In genomic region chr16:21104124-21104860, GRCh38 we compare ENCODE assay signal across 12 cellular contexts. TPM values are rescaled to one million over a fixed set of nuclear protein-coding genes. Genes with fewer than 3 reads are reported as not detected.
DNase-seq lines count a peak whose midpoint lies in the region; TF ChIP-seq lines count a peak whose summit lies in the region.
"Had no signal": no experiment of that assay in that cellular context is flagged by ENCODE, and none has a peak within 500 bp of the region (broad histone marks: within the 10 kb centered on the region; RNA-seq: fewer than 3 reads in every experiment).

No MANE protein-coding gene starts in this region.

- no peak overlapping the region for H3K9ac ChIP-seq in neural progenitor cell

- H3K36me3 ChIP-seq in neural progenitor cell, result no peaks in the 10 kb centered on the region

- peak overlapping the region; percentile 27 for H3K4me2 ChIP-seq in neural progenitor cell
- H3K4me2 ChIP-seq: PC-9 had no signal

- intact Hi-C loops in posterior vena cava (cut with DNase I), result no loop called here

- H3K27ac Mint-ChIP-seq in neural progenitor cell, result peak overlapping the region; percentile 14
- H3K27ac Mint-ChIP-seq: activated naive CD8-positive, alpha-beta T cell; mesothelial cell of epicardium had no signal

- H2AFZ ChIP-seq in neural progenitor cell (replicated peaks), result peak overlapping the region; percentile 48
- H2AFZ ChIP-seq: PC-9 had no signal

- no peaks in the 10 kb centered on the region for H3K9me3 Mint-ChIP-seq in neural progenitor cell
- H3K9me3 Mint-ChIP-seq: mesothelial cell of epicardium had no signal

- POLR2A ChIA-PET in RWPE1 (lab: Yijun Ruan, JAX; ENCODE audit: low non-redundant PET), result no interaction called here

- DNase-seq in EH (ENCODE audit: low read depth), result peak; percentile 80
- peak; percentile 83 for DNase-seq in LHCN-M2 (ENCODE audit: low read depth)
- peak; percentile 86 for DNase-seq in dermis blood vessel endothelial cell
- DNase-seq in neural progenitor cell (ENCODE audit: low spot score), result peak; percentile 13
- DNase-seq in RWPE1 (ENCODE audit: low spot score), result no peak
- DNase-seq in activated naive CD4-positive, alpha-beta T cell treated with anti-CD3 and anti-CD28 coated beads, Interleukin-2, amount 50 U/mL, for 16 hours, result no peak
- no peak for DNase-seq in posterior vena cava (ENCODE audit: low spot score)
- DNase-seq: NCI-H2029 treated with DMSO at 0.1 percent for 48 hours, PC-9, T-helper 9 cell had no signal

- H3K4me1 ChIP-seq in neural progenitor cell, result peaks cover 9% of the 10 kb centered on the region

- H3K9me3 ChIP-seq in neural progenitor cell (ENCODE audit: low read depth), result no peaks in the 10 kb centered on the region

- TF ChIP-seq CTCF in neural progenitor cell (IDR thresholded peaks at IDR 0.05), result no peak
- no peak for TF ChIP-seq CTCF in RWPE1 (conservative IDR thresholded peaks at IDR 0.05; ENCODE audit: low read depth)

- H3K36me3 Mint-ChIP-seq in neural progenitor cell, result no peaks in the 10 kb centered on the region
- H3K36me3 Mint-ChIP-seq: activated naive CD8-positive, alpha-beta T cell; mesothelial cell of epicardium had no signal

- no peak overlapping the region for H3K27ac ChIP-seq in neural progenitor cell
- H3K27ac ChIP-seq in RWPE1, result no peak overlapping the region
- H3K27ac ChIP-seq: PC-9 had no signal

- H3K27me3 Mint-ChIP-seq in neural progenitor cell (ENCODE audit: insufficient read depth, low read depth), result peaks cover 2% of the 10 kb centered on the region

- peak overlapping the region; percentile 42 for H3K4me3 Mint-ChIP-seq in neural progenitor cell
- H3K4me3 Mint-ChIP-seq: activated naive CD8-positive, alpha-beta T cell; mesothelial cell of epicardium had no signal

- H3F3A ChIP-seq in neural progenitor cell (ENCODE audit: low read depth), result no peaks in the 10 kb centered on the region

- no peaks in the 10 kb centered on the region for H3K27me3 ChIP-seq in neural progenitor cell

- H3K79me2 ChIP-seq in neural progenitor cell (ENCODE audit: low read depth), result no peaks in the 10 kb centered on the region

- no peak overlapping the region for H3K4me3 ChIP-seq in neural progenitor cell
- H3K4me3 ChIP-seq: PC-9 had no signal

- CTCF ChIA-PET in RWPE1 (lab: Yijun Ruan, JAX), result no interaction called here

- peaks cover 29% of the 10 kb centered on the region for H3K4me1 Mint-ChIP-seq in neural progenitor cell

- H4K20me1 ChIP-seq in neural progenitor cell (ENCODE audit: low read depth), result no peaks in the 10 kb centered on the region

RNA-seq across cellular contexts. Expression of gene DNAH3, which starts 46.4 kb away (rescaled TPM):
- under 0.01 TPM in 1 of 2 replicates, not detected in the other for total RNA-seq in LHCN-M2 (2014; rRNA removed)
- polyA plus RNA-seq in LHCN-M2 (2012), result not detected
- total RNA-seq in dermis blood vessel endothelial cell, result not detected in 2 replicates
- total RNA-seq in neural progenitor cell (ENCODE audit: low replicate concordance), result 0.92 and 1.1 TPM in 2 replicates
- not detected for total RNA-seq in posterior vena cava
- total RNA-seq: mesothelial cell of epicardium had no signal

RNA-seq across cellular contexts. Expression of gene LDAF1, which starts 54.2 kb away (rescaled TPM):
- total RNA-seq in LHCN-M2 (2014; rRNA removed), result 7.1 and 8.3 TPM in 2 replicates
- polyA plus RNA-seq in LHCN-M2 (2012), result 7.5 TPM
- total RNA-seq in dermis blood vessel endothelial cell, result 12.5 and 49.7 TPM in 2 replicates
- total RNA-seq in neural progenitor cell (ENCODE audit: low replicate concordance), result 28.9 and 34.8 TPM in 2 replicates
- 10 to 100 TPM; 39.8 to 49.6 TPM for total RNA-seq in posterior vena cava

Comparison
In these comparisons a context has a peak if more than half of its experiments do, and no peak if none do; other contexts are left out.
1. DNase-seq: peak in EH (single experiment), LHCN-M2 (single experiment), dermis blood vessel endothelial cell (single experiment) and neural progenitor cell (single experiment); none in RWPE1 (single experiment), activated naive CD4-positive, alpha-beta T cell treated with anti-CD3 and anti-CD28 coated beads, Interleukin-2, amount 50 U/mL, for 16 hours (single experiment) and posterior vena cava (single experiment).